ENCODE assay signal across 31 cellular contexts in genomic region chr3:170700054-170700404, GRCh38.
"Had no signal": no experiment of that assay in that cellular context is flagged by ENCODE, and none has a peak within 500 bp of the region (broad histone marks: within the 10 kb centered on the region; RNA-seq: fewer than 3 reads in every experiment).

No MANE protein-coding gene starts in this region.

- H3K4me1 ChIP-seq: adrenal gland, body of pancreas had no signal

- H3K27ac ChIP-seq: adrenal gland, body of pancreas, cardiac muscle cell, VCaP had no signal

- H3K4me3 ChIP-seq: adrenal gland, body of pancreas, cardiac muscle cell had no signal

- H3K27me3 ChIP-seq: adrenal gland, body of pancreas, cardiac muscle cell had no signal

- H3K9me3 ChIP-seq: adrenal gland, body of pancreas had no signal

- DNase-seq: activated B cell treated with CpG ODN at 0.5 μM for 24 hours; activated CD4-positive, alpha-beta memory T cell treated with anti-CD3 and anti-CD28 coated beads for 36 hours; activated CD4-positive, alpha-beta T cell treated with anti-CD3 and anti-CD28 coated beads for 4 hours; activated CD4-positive, alpha-beta T cell treated with anti-CD3 and anti-CD28 coated beads, Interleukin-2, amount 10 ng/mL, durations not matched to agents 24 days and 14 days; activated CD4-positive, alpha-beta T cell treated with anti-CD3 and anti-CD28 coated beads, Interleukin-2, amount 50 U/mL, for 1 hour; activated CD4-positive, alpha-beta T cell treated with anti-CD3 and anti-CD28 coated beads, Interleukin-2, amount 50 U/mL, for 4 hours; activated CD4-positive, CD25-positive, alpha-beta regulatory T cell treated with anti-CD3 and anti-CD28 coated beads, Interleukin-2, amount 50 U/mL, for 72 hours; activated CD8-positive, alpha-beta memory T cell treated with anti-CD3 and anti-CD28 coated beads, Interleukin-2, amount 50 U/mL, for 4 hours; activated CD8-positive, alpha-beta T cell treated with anti-CD3 and anti-CD28 coated beads for 36 hours; activated effector memory CD4-positive, alpha-beta T cell treated with anti-CD3 and anti-CD28 coated beads, Interleukin-2, amount 50 U/mL, for 16 hours; activated gamma-delta T cell treated with Interleukin-2 at 50 U/mL for 16 hours; activated naive CD4-positive, alpha-beta T cell; activated naive CD4-positive, alpha-beta T cell treated with anti-CD3 and anti-CD28 coated beads for 36 hours; activated naive CD4-positive, alpha-beta T cell treated with anti-CD3 and anti-CD28 coated beads, Interleukin-2, amount 50 U/mL, for 16 hours; activated naive CD8-positive, alpha-beta T cell treated with anti-CD3 and anti-CD28 coated beads for 36 hours; activated T-cell treated with anti-CD3 and anti-CD28 coated beads for 4 hours; activated T-cell treated with anti-CD3 and anti-CD28 coated beads, Interleukin-2, amount 50 U/mL, for 1 hour; activated T-cell treated with anti-CD3 and anti-CD28 coated beads, Interleukin-2, amount 50 U/mL, for 4 hours; activated T-cell treated with anti-CD3 and anti-CD28 coated beads, Interleukin-2, amount 50 U/mL, for 72 hours; adrenal gland; amniotic stem cell; aorta; body of pancreas; cerebellar nuclear complex; T-helper 1 cell; T-helper 2 cell; T-helper 9 cell had no signal

- H3K36me3 ChIP-seq: adrenal gland, cardiac muscle cell had no signal

- FAIRE-seq: bronchial epithelial cell, TTC549 had no signal
